Comparison of ENCODE assay signal across 14 cellular contexts in genomic region chr6:25389501-25389900, GRCh38.
A peak's percentile ranks its signal among the peaks of the same experiment; 100 is the strongest.
DNase-seq lines count a peak whose midpoint lies in the region; FAIRE-seq and TF ChIP-seq lines count a peak whose summit lies in the region.
"Had no signal": no experiment of that assay in that cellular context is flagged by ENCODE, and none has a peak within 500 bp of the region (broad histone marks: within the 10 kb centered on the region; RNA-seq: fewer than 3 reads in every experiment).

No MANE protein-coding gene starts in this region.

- no peaks in the 10 kb centered on the region for H3K27me3 ChIP-seq in tibial nerve
- H3K27me3 ChIP-seq: adrenal gland had no signal

- no peak overlapping the region for H3K27ac ChIP-seq in tibial nerve

- H3K9me3 ChIP-seq in tibial nerve, result no peaks in the 10 kb centered on the region
- H3K9me3 ChIP-seq: adrenal gland, SK-N-SH had no signal

- 51 to 56% methylated on average over 2 of the region's 2 CpGs for WGBS in tibial nerve, 2 donors

- TF ChIP-seq POLR2A in H54 (IDR thresholded peaks at IDR 0.05; ENCODE audit: low read depth, low read length) (no peak), tibial nerve (IDR thresholded peaks at IDR 0.05) (no peak)

- H3K36me3 ChIP-seq in tibial nerve, result no peaks in the 10 kb centered on the region
- H3K36me3 ChIP-seq: adrenal gland had no signal

- peaks cover 0 to 13% (median 0%) of the 10 kb centered on the region in 4 donors for H3K4me1 ChIP-seq in tibial nerve

- peak; percentile 91 for FAIRE-seq in H54 (lab: Jason Lieb, UNC)
- FAIRE-seq: GM12892 had no signal

- peak in 1 of 2 donors; percentile 57 for TF ChIP-seq EP300 in tibial nerve (IDR thresholded peaks at IDR 0.05)

- no peak for TF ChIP-seq CTCF in tibial nerve (IDR thresholded peaks at IDR 0.05)

- DNase-seq in AG08395 (ENCODE audit: low spot score) (peak; percentile 74), H54 (ENCODE audit: insufficient read length, low spot score) (no peak), amniotic epithelial cell (ENCODE audit: low read depth) (peak; percentile 6), glomerular visceral epithelial cell (ENCODE audit: extremely low spot score) (peak; percentile 33), iPS-NIHi11 (ENCODE audit: low spot score) (no peak), mucosa of gallbladder (ENCODE audit: low spot score) (no peak), tibial nerve (ENCODE audit: low spot score in 2 of 2) (no peak)
- DNase-seq in NK-92 treated with Interleukin-12 subunit alpha and Interleukin-12 subunit beta, amount 100 ng/mL, for 24 hours (lab: John Stamatoyannopoulos, UW), result no peak
- DNase-seq: CD8-positive, alpha-beta T cell; foreskin melanocyte; KBM-7; SK-N-SH had no signal

- H3K4me3 ChIP-seq in tibial nerve, result no peak overlapping the region
- H3K4me3 ChIP-seq: adrenal gland had no signal

Comparison
In these comparisons a context has a peak if more than half of its experiments do, and no peak if none do; other contexts are left out.
1. DNase-seq: peak in AG08395 (single experiment), amniotic epithelial cell (single experiment) and glomerular visceral epithelial cell (single experiment); none in H54 (single experiment), iPS-NIHi11 (single experiment), NK-92 treated with Interleukin-12 subunit alpha and Interleukin-12 subunit beta, amount 100 ng/mL, for 24 hours (single experiment), mucosa of gallbladder (single experiment) and tibial nerve (0 of 2).